ENCODE assay signal across 38 cellular contexts in the genomic region with DNA sequence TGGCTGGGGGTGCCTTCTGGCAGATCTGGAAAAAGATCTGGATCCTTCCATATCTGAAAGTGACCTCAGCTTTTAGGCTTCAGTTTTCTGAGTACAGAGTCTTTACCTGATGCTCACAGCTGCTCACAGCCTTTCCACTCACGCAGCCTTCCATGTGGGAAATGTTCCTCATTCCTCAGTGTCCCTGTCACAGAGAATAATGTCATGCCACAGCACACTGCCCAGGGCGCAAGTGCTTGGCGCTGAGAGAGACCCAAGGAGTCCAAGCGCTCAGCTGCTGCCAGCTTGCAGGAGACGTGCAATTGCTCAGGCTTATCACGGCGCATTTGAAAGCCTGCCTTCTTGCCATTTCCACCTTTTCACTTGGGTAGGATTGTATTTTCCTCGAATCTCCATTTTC.
"Had no signal": no experiment of that assay in that cellular context is flagged by ENCODE, and none has a peak within 500 bp of the region (broad histone marks: within the 10 kb centered on the region; RNA-seq: fewer than 3 reads in every experiment).

No MANE protein-coding gene starts in this region.

- H3K4me1 ChIP-seq: adrenal gland, body of pancreas, breast epithelium had no signal

- H3K27me3 Mint-ChIP-seq: activated CD4-positive, alpha-beta memory T cell treated with anti-CD3 and anti-CD28 coated beads for 36 hours; activated CD4-positive, alpha-beta T cell treated with anti-CD3 and anti-CD28 coated beads, Interleukin-2, amount 10 ng/mL, durations not matched to agents 24 days and 14 days; activated CD8-positive, alpha-beta T cell treated with anti-CD3 and anti-CD28 coated beads for 36 hours; activated naive CD8-positive, alpha-beta T cell treated with anti-CD3 and anti-CD28 coated beads for 36 hours had no signal

- H3K36me3 ChIP-seq: adrenal gland, brain microvascular endothelial cell, breast epithelium, WERI-Rb-1 had no signal

- H3K4me1 Mint-ChIP-seq: activated CD4-positive, alpha-beta T cell treated with anti-CD3 and anti-CD28 coated beads, Interleukin-2, amount 10 ng/mL, durations not matched to agents 24 days and 14 days; activated naive CD8-positive, alpha-beta T cell treated with anti-CD3 and anti-CD28 coated beads for 36 hours; activated T-helper 17 cell treated with anti-CD3 and anti-CD28 coated beads, Interleukin-2, amount 50 U/mL, for 72 hours had no signal

- H3K27ac Mint-ChIP-seq: activated CD4-positive, alpha-beta memory T cell treated with anti-CD3 and anti-CD28 coated beads for 36 hours; activated CD4-positive, alpha-beta T cell treated with anti-CD3 and anti-CD28 coated beads, Interleukin-2, amount 10 ng/mL, durations not matched to agents 24 days and 14 days; activated CD8-positive, alpha-beta T cell treated with anti-CD3 and anti-CD28 coated beads for 36 hours; activated naive CD4-positive, alpha-beta T cell treated with anti-CD3 and anti-CD28 coated beads for 36 hours; activated naive CD4-positive, alpha-beta T cell treated with anti-CD3 and anti-CD28 coated beads, Interleukin-2, amount 50 U/mL, for 72 hours; activated naive CD8-positive, alpha-beta T cell treated with anti-CD3 and anti-CD28 coated beads for 36 hours; activated T-cell treated with anti-CD3 and anti-CD28 coated beads, Interleukin-2, amount 50 U/mL, for 72 hours; activated T-helper 1 cell treated with anti-CD3 and anti-CD28 coated beads, Interleukin-12 subunit alpha, Interleukin-12 subunit beta, Interleukin-2, Interleukin-4 antibody, amounts not matched to agents 30 ng/mL and 10 ng/mL and 1 ng/mL, durations not matched to agents 14 hours and 24 hours and 36 hours; activated T-helper 17 cell treated with anti-CD3 and anti-CD28 coated beads, Interleukin-2, amount 50 U/mL, for 72 hours; T-helper 1 cell treated with Interleukin-12 subunit alpha and Interleukin-12 subunit beta and Interleukin-4 antibody, amounts not matched to agents 30 μg/mL and 1 μg/mL, for 36 hours; T-helper 2 cell treated with Interferon-gamma antibody and Interleukin-4, amounts not matched to agents 5 μg/mL and 100 μg/mL, for 36 hours; WTC11 had no signal

- FAIRE-seq: astrocyte had no signal

- H3K4me3 ChIP-seq: adrenal gland, body of pancreas, breast epithelium had no signal

- H3K27ac ChIP-seq: adrenal gland, body of pancreas, brain microvascular endothelial cell, breast epithelium, WERI-Rb-1 had no signal

- H3K36me3 Mint-ChIP-seq: activated CD4-positive, alpha-beta memory T cell treated with anti-CD3 and anti-CD28 coated beads for 36 hours; activated naive CD8-positive, alpha-beta T cell treated with anti-CD3 and anti-CD28 coated beads for 36 hours had no signal

- H3K9me3 Mint-ChIP-seq: activated CD4-positive, alpha-beta T cell treated with anti-CD3 and anti-CD28 coated beads, Interleukin-2, amount 10 ng/mL, durations not matched to agents 24 days and 14 days had no signal

- ATAC-seq: activated CD4-positive, CD25-positive, alpha-beta regulatory T cell treated with anti-CD3 and anti-CD28 coated beads, Interleukin-2, amount 50 U/mL, for 24 hours; activated CD8-positive, alpha-beta T cell treated with anti-CD3 and anti-CD28 coated beads for 36 hours; activated naive CD4-positive, alpha-beta T cell treated with anti-CD3 and anti-CD28 coated beads, Interleukin-2, amount 50 U/mL, for 72 hours; activated T-cell treated with anti-CD3 and anti-CD28 coated beads, Interleukin-2, amount 50 U/mL, for 4 hours; activated T-cell treated with anti-CD3 and anti-CD28 coated beads, Interleukin-2, amount 50 U/mL, for 72 hours; activated T-helper 17 cell treated with anti-CD3 and anti-CD28 coated beads, Interleukin-2, amount 50 U/mL, for 72 hours; body of pancreas; WTC11 had no signal

- H3K27me3 ChIP-seq: adrenal gland, body of pancreas, brain microvascular endothelial cell, breast epithelium had no signal

- DNase-seq: activated CD4-positive, alpha-beta memory T cell treated with anti-CD3 and anti-CD28 coated beads for 36 hours; activated CD4-positive, alpha-beta T cell treated with anti-CD3 and anti-CD28 coated beads for 4 hours; activated CD4-positive, alpha-beta T cell treated with anti-CD3 and anti-CD28 coated beads, Interleukin-2, amount 10 ng/mL, durations not matched to agents 24 days and 14 days; activated CD4-positive, alpha-beta T cell treated with anti-CD3 and anti-CD28 coated beads, Interleukin-2, amount 50 U/mL, for 1 hour; activated CD4-positive, alpha-beta T cell treated with anti-CD3 and anti-CD28 coated beads, Interleukin-2, amount 50 U/mL, for 4 hours; activated CD4-positive, CD25-positive, alpha-beta regulatory T cell; activated CD8-positive, alpha-beta memory T cell treated with anti-CD3 and anti-CD28 coated beads, Interleukin-2, amount 50 U/mL, for 4 hours; activated CD8-positive, alpha-beta T cell treated with anti-CD3 and anti-CD28 coated beads for 36 hours; activated effector memory CD4-positive, alpha-beta T cell treated with anti-CD3 and anti-CD28 coated beads, Interleukin-2, amount 50 U/mL, for 16 hours; activated gamma-delta T cell treated with Interleukin-2 at 50 U/mL for 16 hours; activated naive CD4-positive, alpha-beta T cell; activated naive CD4-positive, alpha-beta T cell treated with anti-CD3 and anti-CD28 coated beads for 36 hours; activated naive CD4-positive, alpha-beta T cell treated with anti-CD3 and anti-CD28 coated beads, Interleukin-2, amount 50 U/mL, for 16 hours; activated naive CD8-positive, alpha-beta T cell treated with anti-CD3 and anti-CD28 coated beads for 36 hours; activated T-cell treated with anti-CD3 and anti-CD28 coated beads for 4 hours; activated T-cell treated with anti-CD3 and anti-CD28 coated beads, Interleukin-2, amount 50 U/mL, for 1 hour; activated T-cell treated with anti-CD3 and anti-CD28 coated beads, Interleukin-2, amount 50 U/mL, for 4 hours; activated T-cell treated with anti-CD3 and anti-CD28 coated beads, Interleukin-2, amount 50 U/mL, for 72 hours; adrenal gland; amniotic stem cell; aorta; body of pancreas; brain microvascular endothelial cell; caudate nucleus; SW 1271; T-helper 1 cell; T-helper 2 cell; T-helper 9 cell; WERI-Rb-1 had no signal

- H3K4me3 Mint-ChIP-seq: activated CD4-positive, alpha-beta memory T cell treated with anti-CD3 and anti-CD28 coated beads for 36 hours; activated CD4-positive, alpha-beta T cell treated with anti-CD3 and anti-CD28 coated beads, Interleukin-2, amount 10 ng/mL, durations not matched to agents 24 days and 14 days; activated CD8-positive, alpha-beta T cell treated with anti-CD3 and anti-CD28 coated beads for 36 hours; activated naive CD4-positive, alpha-beta T cell treated with anti-CD3 and anti-CD28 coated beads for 36 hours; activated naive CD8-positive, alpha-beta T cell treated with anti-CD3 and anti-CD28 coated beads for 36 hours; activated T-cell treated with anti-CD3 and anti-CD28 coated beads, Interleukin-2, amount 50 U/mL, for 4 hours; activated T-cell treated with anti-CD3 and anti-CD28 coated beads, Interleukin-2, amount 50 U/mL, for 72 hours; activated T-helper 1 cell treated with anti-CD3 and anti-CD28 coated beads, Interleukin-12 subunit alpha, Interleukin-12 subunit beta, Interleukin-2, Interleukin-4 antibody, amounts not matched to agents 30 ng/mL and 10 ng/mL and 1 ng/mL, durations not matched to agents 14 hours and 24 hours and 36 hours; activated T-helper 17 cell treated with anti-CD3 and anti-CD28 coated beads, Interleukin-2, amount 50 U/mL, for 72 hours; T-helper 1 cell treated with Interleukin-12 subunit alpha and Interleukin-12 subunit beta and Interleukin-4 antibody, amounts not matched to agents 30 μg/mL and 1 μg/mL, for 36 hours; T-helper 2 cell treated with Interferon-gamma antibody and Interleukin-4, amounts not matched to agents 5 μg/mL and 100 μg/mL, for 36 hours; WTC11 had no signal

- H3K9me3 ChIP-seq: adrenal gland, body of pancreas had no signal
